In genomic region chr2:6081542-6081872, GRCh38 we compare ENCODE assay signal across 20 cellular contexts.
DNase-seq lines count a peak whose midpoint lies in the region; ATAC-seq, FAIRE-seq and TF ChIP-seq lines count a peak whose summit lies in the region.
"Had no signal": no experiment of that assay in that cellular context is flagged by ENCODE, and none has a peak within 500 bp of the region (broad histone marks: within the 10 kb centered on the region; RNA-seq: fewer than 3 reads in every experiment).

No MANE protein-coding gene starts in this region.

- peaks cover 0 to 4% (median 3%) of the 10 kb centered on the region in 3 donors for H3K27me3 Mint-ChIP-seq in immature natural killer cell (ENCODE audit: low read depth in 3 of 3)
- H3K27me3 Mint-ChIP-seq: CD4-positive, alpha-beta T cell; stimulated activated memory B cell treated with anti-CD40 and anti-IgM and Interleukin-4, amounts not matched to agents 10 μg/mL and 1 μg/mL and 100 μg/mL, for 72 hours had no signal

- no peaks in the 10 kb centered on the region for H3K4me1 Mint-ChIP-seq in immature natural killer cell
- H3K4me1 Mint-ChIP-seq: naive thymus-derived CD8-positive, alpha-beta T cell; stimulated activated memory B cell treated with anti-CD40 and anti-IgM and Interleukin-4, amounts not matched to agents 10 μg/mL and 1 μg/mL and 100 μg/mL, for 72 hours had no signal

- peak; percentile 70 for DNase-seq in NCI-H82 (lab: John Stamatoyannopoulos, UW)
- DNase-seq in NCI-H82 treated with DMSO at 0.1 percent for 48 hours (lab: John Stamatoyannopoulos, UW; ENCODE audit: unreplicated experiment), result no peak
- DNase-seq in RPMI7951 (ENCODE audit: low read depth), result peak; percentile 64
- no peak for DNase-seq in left colon
- no peak for DNase-seq in GDM1 (lab: John Stamatoyannopoulos, UW)
- no peak for DNase-seq in D721Med (ENCODE audit: insufficient read length, low spot score)
- DNase-seq in immature natural killer cell, result no peak
- DNase-seq: activated CD4-positive, alpha-beta T cell treated with anti-CD3 and anti-CD28 coated beads, Interleukin-2, amount 50 U/mL, for 1 hour; activated naive CD4-positive, alpha-beta T cell; CD4-positive, alpha-beta T cell; Karpas-422; naive thymus-derived CD8-positive, alpha-beta T cell; NCI-H1436 treated with DMSO at 0.1 percent for 48 hours; psoas muscle; stimulated activated CD4-positive, alpha-beta T cell treated with anti-CD3 and anti-CD28 coated beads, Interleukin-12 subunit alpha, Interleukin-12 subunit beta, amount 100 ng/mL, for 4 hours had no signal

- peak overlapping the region; percentile 83 for H3K27ac ChIP-seq in temporal lobe (ENCODE audit: low read depth, low read length)
- H3K27ac ChIP-seq: ascending aorta, esophagus muscularis mucosa, psoas muscle had no signal

- intact Hi-C loops in left colon (cut with DNase I, micrococcal nuclease), result no loop called here

- H3K27ac Mint-ChIP-seq in immature natural killer cell, result no peak overlapping the region
- H3K27ac Mint-ChIP-seq: CD4-positive, alpha-beta T cell; naive thymus-derived CD8-positive, alpha-beta T cell; stimulated activated memory B cell treated with anti-CD40 and anti-IgM and Interleukin-4, amounts not matched to agents 10 μg/mL and 1 μg/mL and 100 μg/mL, for 72 hours had no signal

- no peak for TF ChIP-seq CTCF in D721Med (IDR thresholded peaks at IDR 0.05; ENCODE audit: insufficient read depth, missing control alignments)

- H3K9me3 Mint-ChIP-seq in immature natural killer cell, result peaks cover 3 to 24% (median 12%) of the 10 kb centered on the region in 6 donors

- H3K36me3 Mint-ChIP-seq in immature natural killer cell, result no peaks in the 10 kb centered on the region
- H3K36me3 Mint-ChIP-seq: naive thymus-derived CD8-positive, alpha-beta T cell; stimulated activated memory B cell treated with anti-CD40 and anti-IgM and Interleukin-4, amounts not matched to agents 10 μg/mL and 1 μg/mL and 100 μg/mL, for 72 hours had no signal

- ATAC-seq in left colon, result peak; percentile 70
- ATAC-seq: naive thymus-derived CD8-positive, alpha-beta T cell; psoas muscle; stimulated activated memory B cell treated with anti-CD40 and anti-IgM and Interleukin-4, amounts not matched to agents 10 μg/mL and 1 μg/mL and 100 μg/mL, for 72 hours had no signal

- no peak overlapping the region for H3K4me3 Mint-ChIP-seq in immature natural killer cell
- H3K4me3 Mint-ChIP-seq: CD4-positive, alpha-beta T cell; naive thymus-derived CD8-positive, alpha-beta T cell; stimulated activated memory B cell treated with anti-CD40 and anti-IgM and Interleukin-4, amounts not matched to agents 10 μg/mL and 1 μg/mL and 100 μg/mL, for 72 hours had no signal

- no peak for FAIRE-seq in D721Med (lab: Jason Lieb, UNC)
- FAIRE-seq: RCC 7860 had no signal

Comparison
In these comparisons a context has a peak if more than half of its experiments do, and no peak if none do; other contexts are left out.
1. DNase-seq: peak in NCI-H82 (single experiment) and RPMI7951 (single experiment); none in NCI-H82 treated with DMSO at 0.1 percent for 48 hours (single experiment), left colon (0 of 2), GDM1 (single experiment), D721Med (single experiment) and immature natural killer cell (0 of 3).